ENCODE assay signal across 10 cellular contexts in genomic region chr4:54099287-54099958, GRCh38. TPM values are rescaled to one million over a fixed set of nuclear protein-coding genes. Genes with fewer than 3 reads are reported as not detected.
DNase-seq lines count a peak whose midpoint lies in the region; ATAC-seq, FAIRE-seq and TF ChIP-seq lines count a peak whose summit lies in the region.
"Had no signal": no experiment of that assay in that cellular context is flagged by ENCODE, and none has a peak within 500 bp of the region (broad histone marks: within the 10 kb centered on the region; RNA-seq: fewer than 3 reads in every experiment).

No MANE protein-coding gene starts in this region.

- H3K4me1 Mint-ChIP-seq in stimulated activated naive CD8-positive, alpha-beta T cell treated with anti-CD3 and anti-CD28 coated beads, Interleukin-15, Interleukin-2, amounts not matched to agents 100 ng/mL and 50 ng/mL, for 24 hours (ENCODE audit: low read depth), result peaks cover 46% of the 10 kb centered on the region

- TF ChIP-seq EP300 in HepG2 (IDR thresholded peaks at IDR 0.05; ENCODE audit: low read depth in 2 of 2, low read length in 2 of 2) (no peak), HepG2 (CRISPR knock-in tag; IDR thresholded peaks at IDR 0.05; ENCODE audit: borderline replicate concordance) (no peak)

- no peak for ATAC-seq in stimulated activated naive CD8-positive, alpha-beta T cell treated with anti-CD3 and anti-CD28 coated beads, Interleukin-15, Interleukin-2, amounts not matched to agents 100 U/mL and 50 U/mL, for 24 hours
- peak; percentile 40 for ATAC-seq in HepG2
- ATAC-seq in aorta (ENCODE audit: low FRiP score), result peak; percentile 12
- ATAC-seq in HG03175 (IDR thresholded peaks at IDR 0.05; ENCODE audit: unreplicated experiment), result no peak

- peak overlapping the region; percentile 54 for H2AFZ ChIP-seq in HepG2 (ENCODE audit: low read length)

- H3K9me3 Mint-ChIP-seq in stimulated activated naive CD8-positive, alpha-beta T cell treated with anti-CD3 and anti-CD28 coated beads, Interleukin-15, Interleukin-2, amounts not matched to agents 100 ng/mL and 50 ng/mL, for 24 hours, result no peaks in the 10 kb centered on the region

- no peaks in the 10 kb centered on the region for H3K9me3 ChIP-seq in ascending aorta
- no peaks in the 10 kb centered on the region for H3K9me3 ChIP-seq in HepG2 (ENCODE audit: low read length)
- H3K9me3 ChIP-seq in aorta (ENCODE audit: control insufficient read depth, low read length), result no peaks in the 10 kb centered on the region

- peak overlapping the region; percentile 57 for H3K4me3 Mint-ChIP-seq in stimulated activated naive CD8-positive, alpha-beta T cell treated with anti-CD3 and anti-CD28 coated beads, Interleukin-15, Interleukin-2, amounts not matched to agents 100 ng/mL and 50 ng/mL, for 24 hours

- in situ Hi-C loops in HepG2 (cut with HindIII; ENCODE audit: extremely low pct_ligation_motif_present, low pct_unique_long_range_greater_than_20kb), result no loop called here

- H3K27me3 Mint-ChIP-seq in stimulated activated naive CD8-positive, alpha-beta T cell treated with anti-CD3 and anti-CD28 coated beads, Interleukin-15, Interleukin-2, amounts not matched to agents 100 ng/mL and 50 ng/mL, for 24 hours, result peaks cover 91% of the 10 kb centered on the region

- no peak for TF ChIP-seq POLR2A in HepG2 (IDR thresholded peaks at IDR 0.05; ENCODE audit: insufficient read depth in 1 of 2, low read depth in 2 of 2, low read length in 2 of 2)

- no peaks in the 10 kb centered on the region for H3K36me3 Mint-ChIP-seq in stimulated activated naive CD8-positive, alpha-beta T cell treated with anti-CD3 and anti-CD28 coated beads, Interleukin-15, Interleukin-2, amounts not matched to agents 100 ng/mL and 50 ng/mL, for 24 hours (ENCODE audit: low read depth)

- TF ChIP-seq CTCF in ascending aorta (IDR thresholded peaks at IDR 0.05), result no peak
- no peak for TF ChIP-seq CTCF in HepG2 (CRISPR knock-in tag; IDR thresholded peaks at IDR 0.05)

- BruUV-seq in HepG2 (replicated peaks; lab: Mats Ljungman, UMichigan), result no TSS peak

- WGBS in HepG2 (ENCODE audit: low lambda C conversion rate), result 2% methylated on average over 16 of the region's 26 CpGs
- 5 to 6% methylated on average over 25 to 26 of the region's 26 CpGs for WGBS in aorta, 2 donors

- peak overlapping the region; percentile 55 for H3K27ac Mint-ChIP-seq in stimulated activated naive CD8-positive, alpha-beta T cell treated with anti-CD3 and anti-CD28 coated beads, Interleukin-15, Interleukin-2, amounts not matched to agents 100 ng/mL and 50 ng/mL, for 24 hours

- H4K20me1 ChIP-seq in HepG2 (ENCODE audit: insufficient read depth, low read length), result no peaks in the 10 kb centered on the region

- peaks cover 14% of the 10 kb centered on the region for H3K27me3 ChIP-seq in ascending aorta
- H3K27me3 ChIP-seq in HepG2 (ENCODE audit: control insufficient read depth in 1 of 2, insufficient read depth in 2 of 2, low read length in 2 of 2), result peaks cover 8 to 91% of the 10 kb centered on the region in 2 experiments
- H3K27me3 ChIP-seq in aorta (ENCODE audit: control insufficient read depth in 1 of 2, insufficient read depth in 2 of 2, low read length in 1 of 2), result no peaks in the 10 kb centered on the region

- TF ChIP-seq RAD21 in HepG2 (CRISPR knock-in tag; IDR thresholded peaks at IDR 0.05), result no peak

- no peaks in the 10 kb centered on the region for H3K79me2 ChIP-seq in HepG2 (ENCODE audit: insufficient read depth, low read length)

- intact Hi-C loops in ascending aorta (cut with DNase I) (loop anchor here (5.0 kb wide), 1 partner anchor 63 kb away; no protein-coding TSS in a partner anchor), HepG2 (cut with micrococcal nuclease; ENCODE audit: unreplicated experiment) (no loop called here), aorta (cut with DNase I) (no loop called here)

- no peak for DNase-seq in stimulated activated naive CD8-positive, alpha-beta T cell treated with anti-CD3 and anti-CD28 coated beads, Interleukin-15, Interleukin-2, amounts not matched to agents 100 U/mL and 50 U/mL, for 24 hours
- DNase-seq in ascending aorta (ENCODE audit: low spot score in 2 of 2) (no peak), HepG2 (ENCODE audit: low spot score) (no peak), aorta (no peak), OCI-M1 (lab: John Stamatoyannopoulos, UW) (no peak), HPDE6-E6E7 (ENCODE audit: extremely low spot score) (no peak)

- H3K4me2 ChIP-seq in HepG2 (ENCODE audit: low read depth, low read length), result peak overlapping the region; percentile 69

- no peak for FAIRE-seq in HepG2 (lab: Jason Lieb, UNC)
- FAIRE-seq: HTR-8/SVneo had no signal

- CTCF ChIA-PET in HepG2 (lab: Yijun Ruan, JAX; ENCODE audit: low intra/inter-chr PET ratio, low total read pairs), result no interaction called here

- H3K9ac ChIP-seq in HepG2 (ENCODE audit: insufficient read depth, low read depth, low read length), result no peak overlapping the region

- no peaks in the 10 kb centered on the region for H3K36me3 ChIP-seq in ascending aorta
- H3K36me3 ChIP-seq in HepG2 (replicated peaks in 1 of 2; ENCODE audit: control insufficient read depth in 1 of 2, insufficient read depth in 2 of 2, low read length in 2 of 2), result no peaks in the 10 kb centered on the region
- H3K36me3 ChIP-seq in aorta (ENCODE audit: control insufficient read depth in 1 of 2, insufficient read depth in 2 of 2, low read length in 1 of 2), result no peaks in the 10 kb centered on the region

- H3K27ac ChIP-seq in ascending aorta, result no peak overlapping the region
- no peak overlapping the region for H3K27ac ChIP-seq in HepG2 (ENCODE audit: extremely low read length, insufficient read depth, low read length)
- H3K27ac ChIP-seq in aorta (ENCODE audit: low read depth in 1 of 2, low read length in 2 of 2), result no peak overlapping the region

- POLR2A ChIA-PET in HepG2 (lab: Yijun Ruan, JAX), result interaction anchor here (1.2 kb wide), 1 partner anchor 14 kb away, joined by 3 read pairs; no protein-coding TSS in a partner anchor

- peak overlapping the region; percentile 50 to 61 for H3K4me3 ChIP-seq in ascending aorta
- H3K4me3 ChIP-seq in HepG2 (replicated peaks in 1 of 3; ENCODE audit: insufficient read depth in 1 of 3, low read depth in 2 of 3, low read length in 3 of 3), result peak overlapping the region in 2 of 3 experiments; percentile 40 to 63; a peak in 3 of 6 replicates
- peak overlapping the region; percentile 4 to 27 for H3K4me3 ChIP-seq in aorta (ENCODE audit: low read length in 2 of 2)

- H3K4me1 ChIP-seq in ascending aorta (peaks cover 9 to 25% of the 10 kb centered on the region in 2 donors), HepG2 (ENCODE audit: insufficient read depth, low read length) (peaks cover 30% of the 10 kb centered on the region), aorta (ENCODE audit: control insufficient read depth in 1 of 2, insufficient read depth in 2 of 2, low read length in 2 of 2) (no peaks in the 10 kb centered on the region)

RNA-seq across cellular contexts. Expression of gene GSX2, which starts 0.5 kb away (rescaled TPM):
- total RNA-seq in ascending aorta (not detected), HepG2 (2016; rRNA removed; fragmentation: Illumina TruSeq; extraction: Trizol) (not detected in 2 replicates), aorta (not detected)
- total RNA-seq in HepG2 (2016; cell fraction: cytosol; rRNA removed; fragmentation: Illumina TruSeq; extraction: Trizol; ENCODE audit: low read depth), result not detected in 2 replicates
- not detected in 2 replicates for total RNA-seq in HepG2 (2016; cell fraction: insoluble cytoplasmic fraction; rRNA removed; fragmentation: Illumina TruSeq; extraction: Trizol)
- not detected in 2 replicates for total RNA-seq in HepG2 (2016; cell fraction: membrane; rRNA removed; fragmentation: Illumina TruSeq; extraction: Trizol)
- not detected in 2 replicates for total RNA-seq in HepG2 (2016; cell fraction: nucleus; rRNA removed; fragmentation: Illumina TruSeq; extraction: Trizol)
- polyA plus RNA-seq in HepG2 (2011; rRNA removed) (not detected in 2 replicates), aorta (not detected)
- polyA plus RNA-seq in HepG2 (2011; cell fraction: cytosol; rRNA removed), result not detected in 2 replicates
- not detected in 2 replicates for polyA plus RNA-seq in HepG2 (2011; cell fraction: nucleus; rRNA removed)
- polyA plus RNA-seq in HepG2 (2012), result not detected in 2 replicates
- not detected in 2 replicates for polyA plus RNA-seq in HepG2 (2016; cell fraction: cytosol; fragmentation: Illumina TruSeq; extraction: Trizol; ENCODE audit: low read depth)
- polyA plus RNA-seq in HepG2 (2016; cell fraction: insoluble cytoplasmic fraction; fragmentation: Illumina TruSeq; extraction: Trizol; ENCODE audit: low read depth), result not detected in 2 replicates
- polyA plus RNA-seq in HepG2 (2016; cell fraction: membrane; fragmentation: Illumina TruSeq; extraction: Trizol; ENCODE audit: low read depth), result not detected in 2 replicates
- polyA plus RNA-seq in HepG2 (2016; cell fraction: nucleus; fragmentation: Illumina TruSeq; extraction: Trizol; ENCODE audit: insufficient read depth, low read depth), result not detected in 2 replicates
- not detected in 2 replicates for polyA minus RNA-seq in HepG2 (2011; rRNA and poly(A)+ RNA removed; ENCODE audit: low replicate concordance)
- polyA minus RNA-seq in HepG2 (2011; cell fraction: cytosol; rRNA and poly(A)+ RNA removed), result not detected in 2 replicates
- not detected in 2 replicates for polyA minus RNA-seq in HepG2 (2011; cell fraction: nucleus; rRNA and poly(A)+ RNA removed)
- polyA plus RNA-seq: adipose tissue had no signal

RNA-seq across cellular contexts. Expression of gene CHIC2, which starts 35.0 kb away (rescaled TPM):
- total RNA-seq in ascending aorta, result 34.1 TPM
- total RNA-seq in HepG2 (2016; rRNA removed; fragmentation: Illumina TruSeq; extraction: Trizol), result 16.6 and 17.2 TPM in 2 replicates
- 27.0 and 31.5 TPM in 2 replicates for total RNA-seq in HepG2 (2016; cell fraction: cytosol; rRNA removed; fragmentation: Illumina TruSeq; extraction: Trizol; ENCODE audit: low read depth)
- total RNA-seq in HepG2 (2016; cell fraction: insoluble cytoplasmic fraction; rRNA removed; fragmentation: Illumina TruSeq; extraction: Trizol), result 18.8 and 19.3 TPM in 2 replicates
- total RNA-seq in HepG2 (2016; cell fraction: membrane; rRNA removed; fragmentation: Illumina TruSeq; extraction: Trizol), result 33.0 and 34.2 TPM in 2 replicates
- total RNA-seq in HepG2 (2016; cell fraction: nucleus; rRNA removed; fragmentation: Illumina TruSeq; extraction: Trizol), result 10.2 and 11.4 TPM in 2 replicates
- 8.4 and 10.0 TPM in 2 replicates for polyA plus RNA-seq in HepG2 (2011; rRNA removed)
- 9.5 and 9.8 TPM in 2 replicates for polyA plus RNA-seq in HepG2 (2011; cell fraction: cytosol; rRNA removed)
- polyA plus RNA-seq in HepG2 (2011; cell fraction: nucleus; rRNA removed), result 8.4 and 9.8 TPM in 2 replicates
- polyA plus RNA-seq in HepG2 (2012), result 9.2 and 11.5 TPM in 2 replicates
- 20.0 and 21.8 TPM in 2 replicates for polyA plus RNA-seq in HepG2 (2016; cell fraction: cytosol; fragmentation: Illumina TruSeq; extraction: Trizol; ENCODE audit: low read depth)
- polyA plus RNA-seq in HepG2 (2016; cell fraction: insoluble cytoplasmic fraction; fragmentation: Illumina TruSeq; extraction: Trizol; ENCODE audit: low read depth), result 9.4 and 14.0 TPM in 2 replicates
- polyA plus RNA-seq in HepG2 (2016; cell fraction: membrane; fragmentation: Illumina TruSeq; extraction: Trizol; ENCODE audit: low read depth), result 20.0 and 26.0 TPM in 2 replicates
- polyA plus RNA-seq in HepG2 (2016; cell fraction: nucleus; fragmentation: Illumina TruSeq; extraction: Trizol; ENCODE audit: insufficient read depth, low read depth), result 8.3 and 12.4 TPM in 2 replicates
- 2.2 and 8.7 TPM in 2 replicates for polyA minus RNA-seq in HepG2 (2011; rRNA and poly(A)+ RNA removed; ENCODE audit: low replicate concordance)
- 13.7 and 17.7 TPM in 2 replicates for polyA minus RNA-seq in HepG2 (2011; cell fraction: cytosol; rRNA and poly(A)+ RNA removed)
- 39.3 and 58.1 TPM in 2 replicates for polyA minus RNA-seq in HepG2 (2011; cell fraction: nucleus; rRNA and poly(A)+ RNA removed)
- 10 to 100 TPM; 31.8 to 31.9 TPM for total RNA-seq in aorta
- 10 to 100 TPM; 18.4 to 23.7 TPM for polyA plus RNA-seq in aorta

Comparison
In these comparisons a context has a peak if more than half of its experiments do, and no peak if none do; other contexts are left out.
1. ATAC-seq: peak in HepG2 (single experiment) and aorta (single experiment); none in stimulated activated naive CD8-positive, alpha-beta T cell treated with anti-CD3 and anti-CD28 coated beads, Interleukin-15, Interleukin-2, amounts not matched to agents 100 U/mL and 50 U/mL, for 24 hours (single experiment) and HG03175 (single experiment).
2. Peak in every context shown above with its lines, with median percentiles within 50 percentile points of each other: H3K4me3 ChIP-seq.